14 cellular contexts compared by ENCODE assay signal in genomic region chr7:101818699-101819071, GRCh38. TPM values are rescaled to one million over a fixed set of nuclear protein-coding genes. Genes with fewer than 3 reads are reported as not detected.
DNase-seq lines count a peak whose midpoint lies in the region; ATAC-seq and TF ChIP-seq lines count a peak whose summit lies in the region.
"Had no signal": no experiment of that assay in that cellular context is flagged by ENCODE, and none has a peak within 500 bp of the region (broad histone marks: within the 10 kb centered on the region; RNA-seq: fewer than 3 reads in every experiment).

No MANE protein-coding gene starts in this region.

- H3K4me2 ChIP-seq in smooth muscle cell = peak overlapping the region; percentile 84

- intact Hi-C loops in left lung (cut with DNase I) = no loop called here

- ATAC-seq in activated T-helper 17 cell treated with anti-CD3 and anti-CD28 coated beads, Interleukin-2, amount 50 U/mL, for 72 hours (replicated peaks) = no peak
- ATAC-seq in left lung = no peak
- no peak for ATAC-seq in HG02610 (IDR thresholded peaks at IDR 0.05; ENCODE audit: unreplicated experiment)
- ATAC-seq: esophagus mucosa had no signal

- peaks cover 3% of the 10 kb centered on the region for H3F3A ChIP-seq in smooth muscle cell (ENCODE audit: low read depth)

- H3K36me3 Mint-ChIP-seq in activated T-helper 17 cell treated with anti-CD3 and anti-CD28 coated beads, Interleukin-2, amount 50 U/mL, for 72 hours (ENCODE audit: low read depth) = no peaks in the 10 kb centered on the region

- peak overlapping the region; percentile 79 to 95 for H3K27ac ChIP-seq in left lung
- H3K27ac ChIP-seq in smooth muscle cell (ENCODE audit: low read depth) = peak overlapping the region; percentile 85

- no peaks in the 10 kb centered on the region for H3K9me3 ChIP-seq in left lung
- H3K9me3 ChIP-seq in smooth muscle cell (replicated peaks; ENCODE audit: low read depth) = no peaks in the 10 kb centered on the region

- peaks cover 63% of the 10 kb centered on the region for H4K20me1 ChIP-seq in smooth muscle cell (ENCODE audit: low read depth)

- H2AFZ ChIP-seq in smooth muscle cell (ENCODE audit: low read depth) = no peak overlapping the region

- H3K4me3 Mint-ChIP-seq in activated T-helper 17 cell treated with anti-CD3 and anti-CD28 coated beads, Interleukin-2, amount 50 U/mL, for 72 hours = peak overlapping the region; percentile 61

- H3K9ac ChIP-seq in smooth muscle cell (ENCODE audit: low read depth) = peak overlapping the region; percentile 86

- H3K4me3 ChIP-seq in H7 (ENCODE audit: insufficient read depth, low read depth, low read length) (peak overlapping the region; percentile 8; the same call in 1 of the 2 replicates), left lung (peak overlapping the region in 1 of 2 donors; percentile 84), smooth muscle cell (peak overlapping the region; percentile 87)

- H3K4me1 ChIP-seq in left lung (peaks cover 7 to 61% of the 10 kb centered on the region in 2 donors), smooth muscle cell (ENCODE audit: low read depth) (peaks cover 47% of the 10 kb centered on the region)

- H3K27ac Mint-ChIP-seq in activated T-helper 17 cell treated with anti-CD3 and anti-CD28 coated beads, Interleukin-2, amount 50 U/mL, for 72 hours = no peak overlapping the region
- H3K27ac Mint-ChIP-seq: activated naive CD4-positive, alpha-beta T cell treated with anti-CD3 and anti-CD28 coated beads for 36 hours had no signal

- peaks cover 74% of the 10 kb centered on the region for H3K79me2 ChIP-seq in smooth muscle cell (ENCODE audit: low read depth)

- H3K9me3 Mint-ChIP-seq in activated T-helper 17 cell treated with anti-CD3 and anti-CD28 coated beads, Interleukin-2, amount 50 U/mL, for 72 hours = no peaks in the 10 kb centered on the region
- H3K9me3 Mint-ChIP-seq: activated naive CD4-positive, alpha-beta T cell treated with anti-CD3 and anti-CD28 coated beads for 36 hours had no signal

- DNase-seq in H7 = peak; percentile 58
- DNase-seq in left lung = no peak
- DNase-seq in smooth muscle cell (lab: John Stamatoyannopoulos, UW; ENCODE audit: unreplicated experiment) = no peak
- DNase-seq in superior temporal gyrus (ENCODE audit: extremely low spot score) = no peak
- DNase-seq in AG08396 (ENCODE audit: low spot score) = no peak
- DNase-seq in NCI-H2196 (lab: John Stamatoyannopoulos, UW; ENCODE audit: unreplicated experiment) = no peak
- DNase-seq: activated CD4-positive, alpha-beta T cell treated with anti-CD3 and anti-CD28 coated beads for 1 hour; activated naive CD4-positive, alpha-beta T cell treated with anti-CD3 and anti-CD28 coated beads for 36 hours; GF-D8; NCI-H1436 treated with DMSO at 0.1 percent for 48 hours; stimulated activated naive CD4-positive, alpha-beta T cell had no signal

- WGBS in smooth muscle cell (ENCODE audit: low lambda C conversion rate) = 26% methylated on average over 11 of the region's 11 CpGs

- H3K27me3 Mint-ChIP-seq in activated T-helper 17 cell treated with anti-CD3 and anti-CD28 coated beads, Interleukin-2, amount 50 U/mL, for 72 hours = no peaks in the 10 kb centered on the region

- no peaks in the 10 kb centered on the region for H3K36me3 ChIP-seq in H7 (replicated peaks; ENCODE audit: control insufficient read depth, insufficient read depth, low read length)
- no peaks in the 10 kb centered on the region for H3K36me3 ChIP-seq in left lung
- no peaks in the 10 kb centered on the region for H3K36me3 ChIP-seq in smooth muscle cell (ENCODE audit: low read depth)

- H3K27me3 ChIP-seq in H7 (ENCODE audit: control insufficient read depth, insufficient read depth, low read length) (peaks cover 8% of the 10 kb centered on the region), left lung (no peaks in the 10 kb centered on the region), smooth muscle cell (ENCODE audit: low read depth) (no peaks in the 10 kb centered on the region)

- peaks cover 5% of the 10 kb centered on the region for H3K4me1 Mint-ChIP-seq in activated T-helper 17 cell treated with anti-CD3 and anti-CD28 coated beads, Interleukin-2, amount 50 U/mL, for 72 hours

- TF ChIP-seq CTCF in left lung (IDR thresholded peaks at IDR 0.05) = no peak
- TF ChIP-seq CTCF in smooth muscle cell (IDR thresholded peaks at IDR 0.05; ENCODE audit: borderline replicate concordance, insufficient read depth, poor library complexity, severe bottlenecking) = no peak

RNA-seq across cellular contexts. Expression of gene CUX1, which starts 1.3 kb away (rescaled TPM):
- 25.3 and 28.2 TPM in 2 replicates for total RNA-seq in H7 (2014; rRNA removed; shearing (Covaris generic))
- 10 to 100 TPM; 12.0 to 13.8 TPM for total RNA-seq in activated T-helper 17 cell treated with anti-CD3 and anti-CD28 coated beads, Interleukin-2, amount 50 U/mL, for 72 hours
- 100 to 1,000 TPM; 110 to 157 TPM for total RNA-seq in left lung
- total RNA-seq in smooth muscle cell = 56.3 and 70.1 TPM in 2 replicates
- 67.5 and 78.4 TPM in 2 replicates for polyA plus RNA-seq in smooth muscle cell
